In genomic region chr2:120503793-120504571, GRCh38 we compare ENCODE assay signal across 11 cellular contexts.
A peak's percentile ranks its signal among the peaks of the same experiment; 100 is the strongest.
DNase-seq lines count a peak whose midpoint lies in the region; ATAC-seq and TF ChIP-seq lines count a peak whose summit lies in the region.
"Had no signal": no experiment of that assay in that cellular context is flagged by ENCODE, and none has a peak within 500 bp of the region (broad histone marks: within the 10 kb centered on the region; RNA-seq: fewer than 3 reads in every experiment).

No MANE protein-coding gene starts in this region.

- no peaks in the 10 kb centered on the region for H3K36me3 ChIP-seq in prostate gland

- TF ChIP-seq POLR2A in prostate gland (IDR thresholded peaks at IDR 0.05): no peak

- intact Hi-C loops in posterior vena cava (cut with DNase I): no loop called here
- intact Hi-C loops in prostate gland (cut with DNase I): no loop called here

- H3K9me3 ChIP-seq in prostate gland: no peaks in the 10 kb centered on the region
- H3K9me3 ChIP-seq: SK-N-SH had no signal

- peak; percentile 24 for DNase-seq in GM04504 (ENCODE audit: low read depth)
- DNase-seq in NCI-H774 (lab: John Stamatoyannopoulos, UW): peak; percentile 54
- no peak for DNase-seq in foreskin keratinocyte
- peak; percentile 76 for DNase-seq in posterior vena cava (ENCODE audit: low spot score)
- no peak for DNase-seq in MV-4-11 (lab: John Stamatoyannopoulos, UW)
- DNase-seq in prostate gland (ENCODE audit: low spot score): no peak
- no peak for DNase-seq in NCI-H2107 (lab: John Stamatoyannopoulos, UW)
- DNase-seq: activated T-cell treated with anti-CD3 and anti-CD28 coated beads, Interleukin-2, amount 50 U/mL, for 1 hour; effector CD8-positive, alpha-beta T cell; NCI-H226; SK-N-SH had no signal

- H3K27ac ChIP-seq in foreskin keratinocyte (no peak overlapping the region), prostate gland (no peak overlapping the region)

- TF ChIP-seq CTCF in foreskin keratinocyte (conservative IDR thresholded peaks at IDR 0.05) (no peak), prostate gland (IDR thresholded peaks at IDR 0.05) (no peak)

- H3K4me1 ChIP-seq in foreskin keratinocyte (no peaks in the 10 kb centered on the region), prostate gland (replicated peaks) (no peaks in the 10 kb centered on the region)

- H3K27me3 ChIP-seq in foreskin keratinocyte (peaks cover 7% of the 10 kb centered on the region), prostate gland (replicated peaks; ENCODE audit: insufficient read depth) (no peaks in the 10 kb centered on the region)

- peak; percentile 20 for ATAC-seq in foreskin keratinocyte

- H3K4me3 ChIP-seq in prostate gland: no peak overlapping the region

- WGBS in prostate gland: 75% methylated on average over 23 of the region's 23 CpGs

Comparison
In these comparisons a context has a peak if more than half of its experiments do, and no peak if none do; other contexts are left out.
1. DNase-seq: peak in GM04504 (single experiment), NCI-H774 (single experiment) and posterior vena cava (single experiment); none in foreskin keratinocyte (0 of 2), MV-4-11 (single experiment), prostate gland (single experiment) and NCI-H2107 (single experiment).